In the genomic region with DNA sequence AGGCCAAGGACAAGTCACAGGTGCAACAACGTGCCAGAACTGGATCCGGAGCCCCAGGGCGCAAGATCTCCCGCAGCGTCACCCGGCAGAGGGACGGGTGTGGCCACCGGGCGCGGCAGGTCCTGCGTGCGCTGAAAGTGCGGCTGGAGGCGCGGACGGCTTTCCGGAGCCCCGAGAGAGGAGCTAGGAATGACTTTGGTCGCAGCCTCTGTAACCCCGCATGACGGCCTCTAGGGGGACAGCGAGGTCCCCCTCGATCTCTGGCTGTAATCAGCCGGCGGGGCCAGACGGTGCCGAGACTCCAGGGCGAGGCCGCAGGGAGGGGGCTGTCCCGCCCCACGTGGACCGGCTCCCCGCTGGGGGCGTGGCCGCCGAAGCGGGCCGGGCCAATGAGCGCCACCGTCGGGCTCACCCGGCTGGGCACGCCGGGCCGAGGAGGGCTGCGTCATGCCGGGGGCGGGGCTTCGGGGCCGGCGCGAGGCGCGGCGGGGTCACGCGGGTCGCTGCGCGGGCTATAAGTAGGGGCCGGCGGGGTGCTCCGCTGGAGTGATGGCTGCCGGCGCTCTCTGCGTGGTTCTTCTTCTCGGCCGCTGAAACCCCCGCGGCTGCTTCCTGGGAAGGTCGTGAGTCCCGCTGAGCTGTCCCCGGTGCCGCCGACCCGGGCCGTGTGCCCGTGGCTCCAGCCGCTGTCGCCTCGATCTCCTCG, we compare ENCODE assay signal across 8 cellular contexts. TPM values are rescaled to one million over a fixed set of nuclear protein-coding genes. Genes with fewer than 3 reads are reported as not detected.
DNase-seq lines count a peak whose midpoint lies in the region; ATAC-seq and TF ChIP-seq lines count a peak whose summit lies in the region.

A gene with protein sequence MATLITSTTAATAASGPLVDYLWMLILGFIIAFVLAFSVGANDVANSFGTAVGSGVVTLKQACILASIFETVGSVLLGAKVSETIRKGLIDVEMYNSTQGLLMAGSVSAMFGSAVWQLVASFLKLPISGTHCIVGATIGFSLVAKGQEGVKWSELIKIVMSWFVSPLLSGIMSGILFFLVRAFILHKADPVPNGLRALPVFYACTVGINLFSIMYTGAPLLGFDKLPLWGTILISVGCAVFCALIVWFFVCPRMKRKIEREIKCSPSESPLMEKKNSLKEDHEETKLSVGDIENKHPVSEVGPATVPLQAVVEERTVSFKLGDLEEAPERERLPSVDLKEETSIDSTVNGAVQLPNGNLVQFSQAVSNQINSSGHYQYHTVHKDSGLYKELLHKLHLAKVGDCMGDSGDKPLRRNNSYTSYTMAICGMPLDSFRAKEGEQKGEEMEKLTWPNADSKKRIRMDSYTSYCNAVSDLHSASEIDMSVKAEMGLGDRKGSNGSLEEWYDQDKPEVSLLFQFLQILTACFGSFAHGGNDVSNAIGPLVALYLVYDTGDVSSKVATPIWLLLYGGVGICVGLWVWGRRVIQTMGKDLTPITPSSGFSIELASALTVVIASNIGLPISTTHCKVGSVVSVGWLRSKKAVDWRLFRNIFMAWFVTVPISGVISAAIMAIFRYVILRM (plus strand): TSS at position 544 of the 706 bp plus-strand sequence. CDS start 890 bp downstream, outside the sequence.

- peak; percentile 99 for DNase-seq in AG20443 (ENCODE audit: low spot score)
- DNase-seq in NCI-H460 (ENCODE audit: extremely low read depth, low read depth) = peak; percentile 94
- peak; percentile 98 for DNase-seq in activated CD4-positive, alpha-beta T cell treated with anti-CD3 and anti-CD28 coated beads for 1 hour
- DNase-seq in cerebellum (ENCODE audit: low spot score) = peak; percentile 99
- no peak for DNase-seq in kidney epithelial cell (ENCODE audit: low read depth)
- peak; percentile 98 to 99 for DNase-seq in stimulated activated CD4-positive, alpha-beta T cell treated with anti-CD3 and anti-CD28 coated beads, Interleukin-1b, Interleukin-23, amount 100 ng/mL, for 1 hour (ENCODE audit: low read depth in 2 of 2)

- H3K27me3 ChIP-seq in kidney epithelial cell (ENCODE audit: control insufficient read depth, insufficient read depth, low read length) = no peaks in the 10 kb centered on the region

- ATAC-seq in GM19025 (IDR thresholded peaks at IDR 0.05; ENCODE audit: low read depth, unreplicated experiment) (peak; percentile 93), HG03342 (IDR thresholded peaks at IDR 0.05; ENCODE audit: unreplicated experiment) (peak; percentile 87)

- peaks cover 4% of the 10 kb centered on the region for H3K36me3 ChIP-seq in kidney epithelial cell (ENCODE audit: control insufficient read depth, insufficient read depth, low read length)

- peak; percentile 21 for TF ChIP-seq CTCF in kidney epithelial cell (IDR thresholded peaks at IDR 0.05; ENCODE audit: insufficient read depth, low read length, poor library complexity, severe bottlenecking)

- peak within 1 kb of the TSS; percentile 94 for H3K4me3 ChIP-seq in kidney epithelial cell (ENCODE audit: low read depth, low read length)

RNA-seq across cellular contexts. Expression of the gene that starts here (rescaled TPM):
- total RNA-seq in NCI-H460 (2014; rRNA removed; shearing (Covaris generic)) = 131 and 165 TPM in 2 replicates
- polyA plus RNA-seq in NCI-H460 (2014; cell fraction: nucleus; rRNA removed) = 206 and 286 TPM in 2 replicates
- total RNA-seq in cerebellum (46.5 TPM), kidney epithelial cell (101 TPM in 2 replicates)
